Comparison of ENCODE assay signal across 8 cellular contexts in the genomic region with DNA sequence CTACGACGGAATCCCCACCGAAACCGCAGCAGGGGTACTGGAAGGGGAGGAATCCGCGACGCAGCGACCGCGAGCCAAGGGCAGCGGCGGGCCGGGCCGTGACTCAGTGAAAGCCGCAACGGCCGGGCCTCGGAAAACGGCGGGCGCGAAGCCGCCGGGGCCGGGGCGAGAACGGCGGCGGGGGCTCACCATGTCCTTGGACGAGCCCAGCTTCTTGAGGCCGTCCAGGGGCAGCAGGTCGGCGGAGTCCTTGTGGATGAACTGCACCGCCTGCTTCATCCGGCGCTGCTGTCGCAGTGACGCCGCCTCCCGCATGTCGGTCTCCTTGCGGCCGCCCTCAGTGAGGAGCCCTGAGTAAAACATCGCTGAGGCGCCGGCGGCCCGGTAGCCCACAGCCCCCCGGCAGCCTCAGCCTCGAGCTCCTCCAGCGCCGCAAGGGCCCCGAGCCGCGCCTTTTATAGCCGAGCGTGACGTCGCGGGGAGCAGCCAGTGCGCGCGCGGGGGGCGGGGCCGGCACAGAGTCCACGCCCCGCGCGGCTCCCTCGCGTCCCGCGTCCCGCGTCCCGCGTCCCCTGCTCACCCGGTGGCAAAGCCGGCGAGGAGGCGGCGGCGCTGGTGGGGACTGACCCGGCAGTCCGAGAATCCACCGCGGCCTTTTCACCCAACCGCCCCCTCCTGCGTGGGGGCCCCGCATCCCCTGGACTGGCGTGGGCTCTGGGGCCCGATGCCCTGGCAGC. TPM values are rescaled to one million over a fixed set of nuclear protein-coding genes. Genes with fewer than 3 reads are reported as not detected.
DNase-seq lines count a peak whose midpoint lies in the region; ATAC-seq and FAIRE-seq lines count a peak whose summit lies in the region.

NRIP3 (minus strand) TSS at position 429 of the 737 bp plus-strand sequence; CDS start at position 363, 66 bp downstream.

- peaks cover 70% of the 10 kb centered on the region for H3K27me3 Mint-ChIP-seq in stimulated activated naive CD8-positive, alpha-beta T cell treated with anti-CD3 and anti-CD28 coated beads, Interleukin-15, amount 100 ng/mL, for 72 hours

- no peaks in the 10 kb centered on the region for H3K9me3 ChIP-seq in SJCRH30 (replicated peaks)
- peaks cover 2% of the 10 kb centered on the region for H3K9me3 ChIP-seq in neuron (ENCODE audit: low read length)

- ATAC-seq in HG03432 (IDR thresholded peaks at IDR 0.05; ENCODE audit: unreplicated experiment), result peak; percentile 51
- ATAC-seq in stimulated activated naive CD8-positive, alpha-beta T cell treated with anti-CD3 and anti-CD28 coated beads, Interleukin-15, amount 100 ng/mL, for 72 hours, result peak; percentile 63
- ATAC-seq in GM21515 (IDR thresholded peaks at IDR 0.05; ENCODE audit: unreplicated experiment), result no peak

- H3K27ac Mint-ChIP-seq in stimulated activated naive CD8-positive, alpha-beta T cell treated with anti-CD3 and anti-CD28 coated beads, Interleukin-15, amount 100 ng/mL, for 72 hours, result peak within 1 kb of the TSS; percentile 37 to 83

- H3K27ac ChIP-seq in SJCRH30, result peak within 1 kb of the TSS; percentile 20; the same call in 1 of the 2 replicates

- peaks cover 27% of the 10 kb centered on the region for H3K4me1 Mint-ChIP-seq in stimulated activated naive CD8-positive, alpha-beta T cell treated with anti-CD3 and anti-CD28 coated beads, Interleukin-15, amount 100 ng/mL, for 72 hours

- H3K27me3 ChIP-seq in SJCRH30 (peaks cover 9% of the 10 kb centered on the region), neuron (ENCODE audit: insufficient read depth, low read length) (peaks cover 73% of the 10 kb centered on the region)

- peak within 1 kb of the TSS; percentile 92 for H2AFZ ChIP-seq in neuron (ENCODE audit: low read depth, low read length)

- peak; percentile 70 for DNase-seq in DMS53 treated with DMSO at 0.1 percent for 48 hours (lab: John Stamatoyannopoulos, UW; ENCODE audit: unreplicated experiment)
- peak; percentile 82 to 84 for DNase-seq in SJCRH30
- DNase-seq in activated naive CD4-positive, alpha-beta T cell (lab: John Stamatoyannopoulos, UW), result peak in 3 of 4 experiments; percentile 32 to 70 (median 44)
- peak; percentile 75 to 88 for DNase-seq in frontal cortex (ENCODE audit: low spot score in 2 of 2)
- DNase-seq in stimulated activated naive CD8-positive, alpha-beta T cell treated with anti-CD3 and anti-CD28 coated beads, Interleukin-15, amount 100 ng/mL, for 72 hours, result peak; percentile 69 to 70

- H3K4me3 ChIP-seq in SJCRH30 (peak within 1 kb of the TSS; percentile 63), neuron (ENCODE audit: low read length) (peak within 1 kb of the TSS; percentile 44)

- no peak for FAIRE-seq in frontal cortex (lab: Jason Lieb, UNC)

- H3K36me3 ChIP-seq in SJCRH30, result no peaks in the 10 kb centered on the region
- no peaks in the 10 kb centered on the region for H3K36me3 ChIP-seq in neuron (ENCODE audit: insufficient read depth, low read length)

- H3K4me3 Mint-ChIP-seq in stimulated activated naive CD8-positive, alpha-beta T cell treated with anti-CD3 and anti-CD28 coated beads, Interleukin-15, amount 100 ng/mL, for 72 hours, result peak within 1 kb of the TSS; percentile 83

- H3K9me3 Mint-ChIP-seq in stimulated activated naive CD8-positive, alpha-beta T cell treated with anti-CD3 and anti-CD28 coated beads, Interleukin-15, amount 100 ng/mL, for 72 hours, result no peaks in the 10 kb centered on the region

- no peaks in the 10 kb centered on the region for H3K4me1 ChIP-seq in SJCRH30
- peaks cover 8% of the 10 kb centered on the region for H3K4me1 ChIP-seq in neuron (ENCODE audit: insufficient read depth, low read length)

RNA-seq across cellular contexts. Expression of gene NRIP3, which starts in this region (rescaled TPM):
- 10.1 and 13.2 TPM in 2 replicates for total RNA-seq in SJCRH30 (2014; rRNA removed; shearing (Covaris generic))
- total RNA-seq in frontal cortex, result 24.9 TPM
